Comparison of ENCODE assay signal across 9 cellular contexts in genomic region chrX:66638591-66639500, GRCh38. TPM values are rescaled to one million over a fixed set of nuclear protein-coding genes. Genes with fewer than 3 reads are reported as not detected.
A peak's percentile ranks its signal among the peaks of the same experiment; 100 is the strongest.
DNase-seq lines count a peak whose midpoint lies in the region; ATAC-seq and TF ChIP-seq lines count a peak whose summit lies in the region.
"Had no signal": no experiment of that assay in that cellular context is flagged by ENCODE, and none has a peak within 500 bp of the region (broad histone marks: within the 10 kb centered on the region; RNA-seq: fewer than 3 reads in every experiment).

TSS of gene EDA2R (minus strand) at chrX:66639078. CDS start at chrX:66616020, 23,058 bp downstream.

- no peaks in the 10 kb centered on the region for H3K9me3 ChIP-seq in left lung

- H3K4me1 ChIP-seq in left lung, result no peaks in the 10 kb centered on the region

- H3K4me3 ChIP-seq in choroid plexus epithelial cell (ENCODE audit: low read depth, low read length), result peak within 1 kb of the TSS; percentile 70
- H3K4me3 ChIP-seq in left lung, result peak within 1 kb of the TSS; percentile 15 to 18

- DNase-seq in SK-N-DZ (ENCODE audit: low spot score), result peak; percentile 78
- peak; percentile 93 for DNase-seq in choroid plexus epithelial cell (ENCODE audit: low read depth)
- DNase-seq in left lung, result peak in 1 of 2 donors; percentile 42
- peak; percentile 26 for DNase-seq in stimulated activated CD8-positive, alpha-beta memory T cell treated with anti-CD3 and anti-CD28 coated beads, Interleukin-4, amount 100 ng/mL, for 48 hours
- no peak for DNase-seq in NCI-H1436 treated with DMSO at 0.1 percent for 48 hours (lab: John Stamatoyannopoulos, UW)

- no peaks in the 10 kb centered on the region for H3K36me3 ChIP-seq in left lung

- ATAC-seq in GM18508 (IDR thresholded peaks at IDR 0.05; ENCODE audit: insufficient read depth, unreplicated experiment) (peak; percentile 94), HG02870 (IDR thresholded peaks at IDR 0.05; ENCODE audit: unreplicated experiment) (peak; percentile 89), left lung (peak; percentile 93)

- intact Hi-C loops in left lung (cut with DNase I), result no loop called here

- H3K27ac ChIP-seq in 22Rv1, result peak within 1 kb of the TSS; percentile 32; the same call in 1 of the 2 replicates
- H3K27ac ChIP-seq in left lung, result no peak within 1 kb of the TSS
- H3K27ac ChIP-seq: HL-60 had no signal

- no peaks in the 10 kb centered on the region for H3K27me3 ChIP-seq in left lung

- no peak for TF ChIP-seq CTCF in 22Rv1 (IDR thresholded peaks at IDR 0.05)
- TF ChIP-seq CTCF in choroid plexus epithelial cell (conservative IDR thresholded peaks at IDR 0.05; ENCODE audit: low read depth, low read length), result no peak
- TF ChIP-seq CTCF in left lung (IDR thresholded peaks at IDR 0.05), result no peak

RNA-seq across cellular contexts. Expression of gene EDA2R, which starts in this region (rescaled TPM):
- 3.4 and 3.6 TPM in 2 replicates for polyA plus RNA-seq in SK-N-DZ (2014; cell fraction: cytosol; rRNA removed)
- 9.0 and 11.4 TPM in 2 replicates for polyA plus RNA-seq in SK-N-DZ (2014; cell fraction: nucleus; rRNA removed)
- total RNA-seq in left lung, result 1 to 10 TPM; 2.6 to 7.9 TPM
